ENCODE assay signal across 12 cellular contexts in genomic region chr11:64765841-64766682, GRCh38. TPM values are rescaled to one million over a fixed set of nuclear protein-coding genes. Genes with fewer than 3 reads are reported as not detected.
A peak's percentile ranks its signal among the peaks of the same experiment; 100 is the strongest.
DNase-seq lines count a peak whose midpoint lies in the region; ATAC-seq, FAIRE-seq and TF ChIP-seq lines count a peak whose summit lies in the region.
"Had no signal": no experiment of that assay in that cellular context is flagged by ENCODE, and none has a peak within 500 bp of the region (broad histone marks: within the 10 kb centered on the region; RNA-seq: fewer than 3 reads in every experiment).

No MANE protein-coding gene starts in this region.

- H3K36me3 Mint-ChIP-seq in T-helper 2 cell treated with Interferon-gamma antibody and Interleukin-4, amounts not matched to agents 5 μg/mL and 100 μg/mL, for 36 hours (ENCODE audit: low read depth) = peaks cover 84% of the 10 kb centered on the region

- peaks cover 6% of the 10 kb centered on the region for H3K9me3 ChIP-seq in neutrophil
- no peaks in the 10 kb centered on the region for H3K9me3 ChIP-seq in MG63
- H3K9me3 ChIP-seq: heart right ventricle had no signal

- H3K27me3 ChIP-seq in neutrophil = no peaks in the 10 kb centered on the region
- H3K27me3 ChIP-seq in MG63 = no peaks in the 10 kb centered on the region
- H3K27me3 ChIP-seq: heart right ventricle had no signal

- peaks cover 99% of the 10 kb centered on the region for H3K36me3 ChIP-seq in neutrophil
- H3K36me3 ChIP-seq in MG63 = peaks cover 82% of the 10 kb centered on the region

- peak overlapping the region; percentile 85 for H3K4me3 Mint-ChIP-seq in T-helper 2 cell treated with Interferon-gamma antibody and Interleukin-4, amounts not matched to agents 5 μg/mL and 100 μg/mL, for 36 hours

- no peak for FAIRE-seq in GM12892 (lab: Jason Lieb, UNC)

- peak overlapping the region; percentile 96 for H3K27ac Mint-ChIP-seq in T-helper 2 cell treated with Interferon-gamma antibody and Interleukin-4, amounts not matched to agents 5 μg/mL and 100 μg/mL, for 36 hours

- H3K4me3 ChIP-seq in neutrophil (ENCODE audit: low read depth in 1 of 2, low read length in 1 of 2) (no peak overlapping the region), MG63 (no peak overlapping the region)
- H3K4me3 ChIP-seq: heart right ventricle, SK-N-MC had no signal

- TF ChIP-seq POLR2A in GM12892 (IDR thresholded peaks at IDR 0.05; ENCODE audit: low read depth, low read length) = peak; percentile 59; the same call in 1 of the 2 replicates

- H3K27ac ChIP-seq in cingulate gyrus (ENCODE audit: low read depth, low read length) (peak overlapping the region; percentile 39), neutrophil (peak overlapping the region; percentile 13)

- TF ChIP-seq CTCF in neutrophil (IDR thresholded peaks at IDR 0.05) = no peak

- ATAC-seq in HG03097 (IDR thresholded peaks at IDR 0.05; ENCODE audit: low FRiP score, unreplicated experiment) = no peak

- H3K4me1 Mint-ChIP-seq in T-helper 2 cell treated with Interferon-gamma antibody and Interleukin-4, amounts not matched to agents 5 μg/mL and 100 μg/mL, for 36 hours (ENCODE audit: low read depth) = peaks cover 66% of the 10 kb centered on the region

- H3K9me3 Mint-ChIP-seq in T-helper 2 cell treated with Interferon-gamma antibody and Interleukin-4, amounts not matched to agents 5 μg/mL and 100 μg/mL, for 36 hours = no peaks in the 10 kb centered on the region

- peaks cover 20 to 21% of the 10 kb centered on the region in 2 experiments for H3K4me1 ChIP-seq in neutrophil (ENCODE audit: control insufficient read depth in 1 of 2, insufficient read depth in 1 of 2, low read depth in 1 of 2, low read length in 1 of 2)

- H3K27me3 Mint-ChIP-seq in T-helper 2 cell treated with Interferon-gamma antibody and Interleukin-4, amounts not matched to agents 5 μg/mL and 100 μg/mL, for 36 hours (ENCODE audit: low read depth) = no peaks in the 10 kb centered on the region

- DNase-seq in T-helper 2 cell treated with Interferon-gamma antibody and Interleukin-4, amounts not matched to agents 5 μg/mL and 100 μg/mL, for 36 hours (ENCODE audit: low spot score) = no peak
- DNase-seq in T-helper 2 cell = no peak
- DNase-seq in GM12892 (ENCODE audit: insufficient read length) = no peak
- no peak for DNase-seq in MG63
- DNase-seq in middle frontal gyrus (ENCODE audit: extremely low spot score, low spot score) = no peak
- DNase-seq: activated CD8-positive, alpha-beta memory T cell treated with anti-CD3 and anti-CD28 coated beads for 24 hours; heart right ventricle; mammary epithelial cell had no signal

RNA-seq across cellular contexts. Expression of gene PYGM, which starts 6.3 kb away (rescaled TPM):
- 0.70 TPM for polyA plus RNA-seq in GM12892 (2012; ENCODE audit: missing spikeins)
- not detected in 2 replicates for total RNA-seq in MG63 (2014; rRNA removed; shearing (Covaris generic); ENCODE audit: low replicate concordance)

RNA-seq across cellular contexts. Expression of gene SF1, which starts 12.3 kb away (rescaled TPM):
- 146 TPM for polyA plus RNA-seq in GM12892 (2012; ENCODE audit: missing spikeins)
- total RNA-seq in MG63 (2014; rRNA removed; shearing (Covaris generic); ENCODE audit: low replicate concordance) = 70.1 and 72.2 TPM in 2 replicates

RNA-seq across cellular contexts. Expression of gene RASGRP2, which starts 22.1 kb away (rescaled TPM):
- polyA plus RNA-seq in GM12892 (2012; ENCODE audit: missing spikeins) = 2.4 TPM
- total RNA-seq in MG63 (2014; rRNA removed; shearing (Covaris generic); ENCODE audit: low replicate concordance) = not detected in 2 replicates
- polyA plus RNA-seq: mammary epithelial cell had no signal

RNA-seq across cellular contexts. Expression of gene MAP4K2, which starts 37.0 kb away (rescaled TPM):
- 27.8 TPM for polyA plus RNA-seq in GM12892 (2012; ENCODE audit: missing spikeins)
- total RNA-seq in MG63 (2014; rRNA removed; shearing (Covaris generic); ENCODE audit: low replicate concordance) = 6.2 and 14.8 TPM in 2 replicates

RNA-seq across cellular contexts. Expression of gene NRXN2, which starts 43.1 kb away (rescaled TPM):
- polyA plus RNA-seq in GM12892 (2012; ENCODE audit: missing spikeins) = 0.36 TPM
- total RNA-seq in MG63 (2014; rRNA removed; shearing (Covaris generic); ENCODE audit: low replicate concordance) = 4.2 and 12.7 TPM in 2 replicates
